10 cellular contexts compared by ENCODE assay signal in genomic region chr10:92695679-92696605, GRCh38. TPM values are rescaled to one million over a fixed set of nuclear protein-coding genes. Genes with fewer than 3 reads are reported as not detected.
DNase-seq lines count a peak whose midpoint lies in the region; ATAC-seq and TF ChIP-seq lines count a peak whose summit lies in the region.
"Had no signal": no experiment of that assay in that cellular context is flagged by ENCODE, and none has a peak within 500 bp of the region (broad histone marks: within the 10 kb centered on the region; RNA-seq: fewer than 3 reads in every experiment).

No MANE protein-coding gene starts in this region.

- H3K4me1 Mint-ChIP-seq in chondrocyte (ENCODE audit: low read depth) (peaks cover 27% of the 10 kb centered on the region), MCF 10A (ENCODE audit: insufficient read depth, unreplicated experiment) (no peaks in the 10 kb centered on the region)
- peaks cover 54% of the 10 kb centered on the region for H3K4me1 Mint-ChIP-seq in stimulated activated naive CD8-positive, alpha-beta T cell treated with anti-CD3 and anti-CD28 coated beads, Interleukin-15, amount 100 ng/mL, for 72 hours

- H3K4me3 Mint-ChIP-seq in chondrocyte (ENCODE audit: unreplicated experiment) (peak overlapping the region; percentile 60), MCF 10A (ENCODE audit: unreplicated experiment) (no peak overlapping the region)
- H3K4me3 Mint-ChIP-seq in stimulated activated naive CD8-positive, alpha-beta T cell treated with anti-CD3 and anti-CD28 coated beads, Interleukin-15, amount 100 ng/mL, for 72 hours = no peak overlapping the region

- POLR2A ChIA-PET in MCF 10A (lab: Yijun Ruan, JAX) = no interaction called here

- peaks cover 39 to 42% of the 10 kb centered on the region in 2 donors for H3K4me1 ChIP-seq in thyroid gland

- peak overlapping the region; percentile 99 to 100 (median 99) for H3K27ac ChIP-seq in thyroid gland
- H3K27ac ChIP-seq: upper lobe of left lung had no signal

- no peaks in the 10 kb centered on the region for H3K27me3 ChIP-seq in thyroid gland
- H3K27me3 ChIP-seq: upper lobe of left lung had no signal

- 32 to 38% methylated on average over 47 to 51 of the region's 61 CpGs for WGBS in thyroid gland, 2 donors

- H3K27me3 Mint-ChIP-seq in chondrocyte (ENCODE audit: low read depth) (peaks cover 16% of the 10 kb centered on the region), MCF 10A (ENCODE audit: insufficient read depth, unreplicated experiment) (no peaks in the 10 kb centered on the region)
- peaks cover 93% of the 10 kb centered on the region for H3K27me3 Mint-ChIP-seq in stimulated activated naive CD8-positive, alpha-beta T cell treated with anti-CD3 and anti-CD28 coated beads, Interleukin-15, amount 100 ng/mL, for 72 hours

- DNase-seq in HPDE6-E6E7 (ENCODE audit: extremely low spot score) (peak; percentile 41), chondrocyte (ENCODE audit: low spot score) (no peak), left lobe of liver (ENCODE audit: low spot score) (peak; percentile 75), thyroid gland (peak; percentile 70 to 82), NCI-H146 (lab: John Stamatoyannopoulos, UW) (no peak), MCF 10A (ENCODE audit: unreplicated experiment) (no peak)
- no peak for DNase-seq in stimulated activated naive CD8-positive, alpha-beta T cell treated with anti-CD3 and anti-CD28 coated beads, Interleukin-15, amount 100 ng/mL, for 72 hours
- DNase-seq: NCI-H82 had no signal

- H3K4me3 ChIP-seq in thyroid gland (replicated peaks in 1 of 3) = peak overlapping the region in 1 of 3 donors; percentile 28
- H3K4me3 ChIP-seq: upper lobe of left lung had no signal

- CTCF ChIA-PET in MCF 10A (lab: Yijun Ruan, JAX) = no interaction called here

- H3K27ac Mint-ChIP-seq in chondrocyte (ENCODE audit: unreplicated experiment) = peak overlapping the region; percentile 77
- no peak overlapping the region for H3K27ac Mint-ChIP-seq in stimulated activated naive CD8-positive, alpha-beta T cell treated with anti-CD3 and anti-CD28 coated beads, Interleukin-15, amount 100 ng/mL, for 72 hours
- no peak overlapping the region for H3K27ac Mint-ChIP-seq in MCF 10A (ENCODE audit: low read depth, unreplicated experiment)
- H3K27ac Mint-ChIP-seq: activated naive CD4-positive, alpha-beta T cell treated with anti-CD3 and anti-CD28 coated beads, Interleukin-2, amount 50 U/mL, for 72 hours had no signal

- BruUV-seq in MCF 10A (replicated peaks; lab: Mats Ljungman, UMichigan) = no TSS peak

- intact Hi-C loops in thyroid gland (cut with DNase I) (no loop called here), MCF 10A (cut with micrococcal nuclease) (no loop called here)

- peaks cover 12 to 16% of the 10 kb centered on the region in 2 donors for H3K36me3 ChIP-seq in thyroid gland

- no peak for TF ChIP-seq POLR2A in thyroid gland (IDR thresholded peaks at IDR 0.05)

- H3K9me3 Mint-ChIP-seq in chondrocyte (ENCODE audit: low read depth) = no peaks in the 10 kb centered on the region
- no peaks in the 10 kb centered on the region for H3K9me3 Mint-ChIP-seq in stimulated activated naive CD8-positive, alpha-beta T cell treated with anti-CD3 and anti-CD28 coated beads, Interleukin-15, amount 100 ng/mL, for 72 hours
- H3K9me3 Mint-ChIP-seq in MCF 10A (ENCODE audit: unreplicated experiment) = no peaks in the 10 kb centered on the region
- H3K9me3 Mint-ChIP-seq: activated naive CD4-positive, alpha-beta T cell treated with anti-CD3 and anti-CD28 coated beads, Interleukin-2, amount 50 U/mL, for 72 hours had no signal

- no peaks in the 10 kb centered on the region for H3K9me3 ChIP-seq in thyroid gland
- H3K9me3 ChIP-seq: upper lobe of left lung had no signal

- peak; percentile 53 for ATAC-seq in left lobe of liver
- no peak for ATAC-seq in stimulated activated naive CD8-positive, alpha-beta T cell treated with anti-CD3 and anti-CD28 coated beads, Interleukin-15, amount 100 ng/mL, for 72 hours
- ATAC-seq: activated naive CD4-positive, alpha-beta T cell treated with anti-CD3 and anti-CD28 coated beads, Interleukin-2, amount 50 U/mL, for 72 hours had no signal

- peaks cover 3% of the 10 kb centered on the region for H3K36me3 Mint-ChIP-seq in chondrocyte (ENCODE audit: low read depth)
- no peaks in the 10 kb centered on the region for H3K36me3 Mint-ChIP-seq in MCF 10A (ENCODE audit: insufficient read depth, unreplicated experiment)

- TF ChIP-seq CTCF in chondrocyte (IDR thresholded peaks at IDR 0.05) (no peak), thyroid gland (IDR thresholded peaks at IDR 0.05) (no peak), MCF 10A (IDR thresholded peaks at IDR 0.05; ENCODE audit: unreplicated experiment) (no peak)

RNA-seq across cellular contexts. Expression of gene HHEX, which starts 6.2 kb away (rescaled TPM):
- total RNA-seq in chondrocyte (0.80 to 0.92 TPM in 2 of 3 replicates, not detected in the other), left lobe of liver (47.4 TPM), thyroid gland (100 to 1,000 TPM in 3 of 4 donors, 10 to 100 TPM in 1; 90.9 to 154 (median 122) TPM), MCF 10A (2022) (0.19 and 0.54 TPM in 2 replicates)

Comparison
In these comparisons a context has a peak if more than half of its experiments do, and no peak if none do; other contexts are left out.
1. DNase-seq: peak in HPDE6-E6E7 (single experiment), left lobe of liver (single experiment) and thyroid gland (2 of 2); none in chondrocyte (single experiment), NCI-H146 (single experiment), stimulated activated naive CD8-positive, alpha-beta T cell treated with anti-CD3 and anti-CD28 coated beads, Interleukin-15, amount 100 ng/mL, for 72 hours (0 of 2) and MCF 10A (single experiment).
2. RNA of gene HHEX, which starts 6.2 kb away (total RNA-seq): 90.9 to 154 TPM in thyroid gland and 47.4 TPM in left lobe of liver (single experiment); 0.80 to 0.92 TPM in chondrocyte and 0.19 to 0.54 TPM in MCF 10A; every median in the first group is over 10 times any median in the second.